28 cellular contexts compared by ENCODE assay signal in the genomic region with DNA sequence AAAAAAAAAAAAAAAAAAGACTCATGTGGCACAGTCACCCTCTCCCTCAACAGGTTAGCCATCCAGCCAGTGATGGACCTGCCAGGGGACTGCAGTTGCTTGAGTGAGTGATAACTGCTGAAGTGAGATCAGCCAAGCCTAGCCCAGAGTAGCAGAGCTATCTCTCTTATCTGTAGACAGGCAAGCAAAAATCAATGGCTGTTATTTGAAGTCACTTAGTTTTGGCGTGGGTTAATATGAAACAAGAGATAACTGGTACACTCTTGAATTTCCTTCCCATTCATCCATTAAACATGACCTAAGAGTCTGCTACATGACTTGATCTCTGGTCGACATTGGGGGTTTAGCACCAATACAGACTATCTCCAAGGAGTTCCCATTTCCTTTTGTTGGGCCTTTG.
"Had no signal": no experiment of that assay in that cellular context is flagged by ENCODE, and none has a peak within 500 bp of the region (broad histone marks: within the 10 kb centered on the region; RNA-seq: fewer than 3 reads in every experiment).

No MANE protein-coding gene starts in this region.

- DNase-seq: colonic mucosa; effector CD8-positive, alpha-beta T cell; endodermal cell; foreskin keratinocyte; heart left ventricle; hypothalamus; mesenchymal stem cell; midbrain; naive thymus-derived CD8-positive, alpha-beta T cell; nephron progenitor cell; nucleus accumbens; sigmoid colon; stimulated activated CD4-positive, alpha-beta T cell treated with anti-CD3 and anti-CD28 coated beads, Interleukin-4, amount 100 ng/mL, for 4 hours; stimulated activated naive CD8-positive, alpha-beta T cell treated with anti-CD3 and anti-CD28 coated beads, Interleukin-15, Interleukin-2, amounts not matched to agents 100 U/mL and 50 U/mL, for 24 hours; substantia nigra; upper lobe of left lung had no signal

- H3K27me3 Mint-ChIP-seq: dendritic cell treated with granulocyte-macrophage colony-stimulating factor and Interleukin-4, amounts not matched to agents 40 ng/mL and 50 ng/mL, for 4 days; naive thymus-derived CD8-positive, alpha-beta T cell had no signal

- ATAC-seq: foreskin keratinocyte; gastroesophageal sphincter; heart left ventricle; naive thymus-derived CD8-positive, alpha-beta T cell; stimulated activated memory B cell treated with anti-CD40 and anti-IgM and Interleukin-4, amounts not matched to agents 10 μg/mL and 1 μg/mL and 100 μg/mL, for 72 hours; stimulated activated naive CD8-positive, alpha-beta T cell treated with anti-CD3 and anti-CD28 coated beads, Interleukin-15, Interleukin-2, amounts not matched to agents 100 U/mL and 50 U/mL, for 24 hours had no signal

- H3K36me3 Mint-ChIP-seq: naive thymus-derived CD8-positive, alpha-beta T cell; stimulated activated memory B cell treated with anti-CD40 and anti-IgM and Interleukin-4, amounts not matched to agents 10 μg/mL and 1 μg/mL and 100 μg/mL, for 72 hours had no signal

- H3K9me3 ChIP-seq: colonic mucosa, esophagus muscularis mucosa, gastroesophageal sphincter, heart left ventricle, prostate gland, right atrium auricular region, sigmoid colon, thoracic aorta, tibial nerve, upper lobe of left lung had no signal

- H3K4me1 ChIP-seq: colonic mucosa, foreskin keratinocyte, gastroesophageal sphincter, heart left ventricle, prostate gland, right atrium auricular region, tibial nerve, upper lobe of left lung had no signal

- H3K36me3 ChIP-seq: colonic mucosa, esophagus muscularis mucosa, gastroesophageal sphincter, heart left ventricle, prostate gland, right atrium auricular region, sigmoid colon, thoracic aorta, tibial nerve, upper lobe of left lung had no signal

- H3K27ac Mint-ChIP-seq: dendritic cell treated with granulocyte-macrophage colony-stimulating factor and Interleukin-4, amounts not matched to agents 40 ng/mL and 50 ng/mL, for 4 days; endodermal cell; naive thymus-derived CD8-positive, alpha-beta T cell; nephron progenitor cell; stimulated activated memory B cell treated with anti-CD40 and anti-IgM and Interleukin-4, amounts not matched to agents 10 μg/mL and 1 μg/mL and 100 μg/mL, for 72 hours had no signal

- H3K27ac ChIP-seq: colonic mucosa, epithelial cell of prostate, esophagus muscularis mucosa, foreskin keratinocyte, gastroesophageal sphincter, heart left ventricle, prostate gland, right atrium auricular region, sigmoid colon, thoracic aorta, tibial nerve, upper lobe of left lung had no signal

- H3K9me3 Mint-ChIP-seq: dendritic cell treated with granulocyte-macrophage colony-stimulating factor and Interleukin-4, amounts not matched to agents 40 ng/mL and 50 ng/mL, for 4 days; endodermal cell; nephron progenitor cell; stimulated activated memory B cell treated with anti-CD40 and anti-IgM and Interleukin-4, amounts not matched to agents 10 μg/mL and 1 μg/mL and 100 μg/mL, for 72 hours had no signal

- H3K27me3 ChIP-seq: colonic mucosa, esophagus muscularis mucosa, foreskin keratinocyte, gastroesophageal sphincter, heart left ventricle, right atrium auricular region, sigmoid colon, tibial nerve, upper lobe of left lung had no signal

- H3K4me3 ChIP-seq: colonic mucosa, esophagus muscularis mucosa, gastroesophageal sphincter, heart left ventricle, lung, prostate gland, right atrium auricular region, sigmoid colon, thoracic aorta, tibial nerve, upper lobe of left lung had no signal

- H3K4me3 Mint-ChIP-seq: dendritic cell treated with granulocyte-macrophage colony-stimulating factor and Interleukin-4, amounts not matched to agents 40 ng/mL and 50 ng/mL, for 4 days; endodermal cell; naive thymus-derived CD8-positive, alpha-beta T cell; nephron progenitor cell; stimulated activated memory B cell treated with anti-CD40 and anti-IgM and Interleukin-4, amounts not matched to agents 10 μg/mL and 1 μg/mL and 100 μg/mL, for 72 hours had no signal

- H3K4me1 Mint-ChIP-seq: naive thymus-derived CD8-positive, alpha-beta T cell; nephron progenitor cell; stimulated activated memory B cell treated with anti-CD40 and anti-IgM and Interleukin-4, amounts not matched to agents 10 μg/mL and 1 μg/mL and 100 μg/mL, for 72 hours had no signal

- FAIRE-seq: keratinocyte, urothelium cell line had no signal
